ENCODE assay signal across 1 cellular context in the genomic region with DNA sequence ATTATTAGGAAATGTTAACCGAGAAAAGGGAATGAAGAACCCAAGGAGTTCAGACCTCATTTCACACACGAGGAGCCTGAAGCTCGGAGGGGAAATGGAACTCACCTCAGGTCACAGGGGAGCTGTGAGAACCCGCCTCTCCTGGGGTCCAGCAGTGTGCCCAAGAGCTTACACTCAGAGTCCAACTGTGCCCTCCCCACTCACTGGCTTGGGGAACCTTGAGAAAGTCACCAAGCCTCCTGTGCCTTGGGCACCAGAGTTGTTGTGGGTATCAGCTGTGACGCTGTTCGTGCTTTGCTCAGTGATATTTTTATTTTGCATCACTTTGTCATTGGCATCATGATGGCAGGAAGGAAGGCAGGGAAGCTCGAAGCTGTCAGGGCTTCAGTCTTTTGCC.
TF ChIP-seq lines count a peak whose summit lies in the region.

No MANE protein-coding gene starts in this region.

TF ChIP-seq in H1, 55 proteins besides CTCF, POLR2A, EP300 and RAD21 (continued from another document):
- TF ChIP-seq CBX5 (IDR thresholded peaks at IDR 0.05; ENCODE audit: low read depth, low read length) (no peak), TAF7 (optimal IDR thresholded peaks at IDR 0.05; ENCODE audit: borderline replicate concordance, low read depth, low read length) (no peak), GABPA (IDR thresholded peaks at IDR 0.05; ENCODE audit: borderline replicate concordance, insufficient read depth, low read length) (no peak), YY1 (IDR thresholded peaks at IDR 0.05; ENCODE audit: low read depth, low read length) (no peak), SP4 (IDR thresholded peaks at IDR 0.05; ENCODE audit: low read length) (no peak), SIX5 (IDR thresholded peaks at IDR 0.05; ENCODE audit: low read depth, low read length) (no peak)
TF ChIP-seq in H1: peak in this region for 0.
